ENCODE assay signal across 8 cellular contexts in genomic region chr12:96061864-96062453, GRCh38. TPM values are rescaled to one million over a fixed set of nuclear protein-coding genes. Genes with fewer than 3 reads are reported as not detected.
DNase-seq lines count a peak whose midpoint lies in the region; ATAC-seq and TF ChIP-seq lines count a peak whose summit lies in the region.

No MANE protein-coding gene starts in this region.

- CTCF ChIA-PET in activated B cell treated with CpG ODN at 0.5 μM for 24 hours (lab: Charles Lee): interaction anchor here (0.8 to 7.1 kb wide), 6 partner anchors 22 to 455 kb away, joined by 3 to 90 read pairs (median 4); no protein-coding TSS in a partner anchor

- POLR2A ChIA-PET in activated B cell treated with CpG ODN at 0.5 μM for 24 hours (lab: Charles Lee): interaction anchor here (1.4 kb wide), 1 partner anchor 154 kb away, joined by 9 read pairs; no protein-coding TSS in a partner anchor

- intact Hi-C loops in activated B cell treated with CpG ODN at 0.5 μM for 24 hours (cut with micrococcal nuclease): loop anchor here (1.0 to 2.0 kb wide), 6 partner anchors 75 to 454 kb away; partner anchors contain the start of gene CDK17

- H3K27ac ChIP-seq in 22Rv1 (no peak overlapping the region), caudate nucleus (ENCODE audit: low read depth, low read length) (no peak overlapping the region)

- no peak overlapping the region for H3K4me3 ChIP-seq in GM12875 (ENCODE audit: low read depth, low read length)

- peaks cover 2% of the 10 kb centered on the region for H3K9me3 Mint-ChIP-seq in activated B cell treated with CpG ODN at 0.5 μM for 24 hours

- no peaks in the 10 kb centered on the region for H3K27me3 Mint-ChIP-seq in activated B cell treated with CpG ODN at 0.5 μM for 24 hours

- TF ChIP-seq CTCF in 22Rv1 (IDR thresholded peaks at IDR 0.05) (peak; percentile 90), GM12875 (IDR thresholded peaks at IDR 0.05; ENCODE audit: borderline replicate concordance, insufficient read depth, low read depth, low read length) (peak; percentile 68), activated B cell treated with CpG ODN at 0.5 μM for 24 hours (IDR thresholded peaks at IDR 0.05) (no peak)

- ATAC-seq in HG02973 (IDR thresholded peaks at IDR 0.05; ENCODE audit: unreplicated experiment): peak; percentile 72
- peak; percentile 92 for ATAC-seq in activated B cell treated with CpG ODN at 0.5 μM for 24 hours (ENCODE audit: low read depth)

- peak overlapping the region; percentile 71 for H3K27ac Mint-ChIP-seq in activated B cell treated with CpG ODN at 0.5 μM for 24 hours

- peaks cover 31% of the 10 kb centered on the region for H3K4me1 Mint-ChIP-seq in activated B cell treated with CpG ODN at 0.5 μM for 24 hours

- no peak overlapping the region for H3K4me3 Mint-ChIP-seq in activated B cell treated with CpG ODN at 0.5 μM for 24 hours

- DNase-seq in NCI-H2171 (lab: John Stamatoyannopoulos, UW): peak; percentile 40
- peak; percentile 37 for DNase-seq in activated B cell treated with CpG ODN at 0.5 μM for 24 hours
- DNase-seq in caudate nucleus (lab: John Stamatoyannopoulos, UW): peak in 41 of 61 donors; percentile 1 to 68 (median 16)
- peak; percentile 87 for DNase-seq in left kidney (ENCODE audit: low read depth, low spot score)
- DNase-seq in stimulated activated CD4-positive, alpha-beta T cell treated with anti-CD3 and anti-CD28 coated beads, Interleukin-4, amount 100 ng/mL, for 4 hours: peak; percentile 63 to 71

- no peaks in the 10 kb centered on the region for H3K36me3 Mint-ChIP-seq in activated B cell treated with CpG ODN at 0.5 μM for 24 hours (ENCODE audit: low read depth)

RNA-seq across cellular contexts. Expression of gene LTA4H, which starts 26.6 kb away (rescaled TPM):
- total RNA-seq in activated B cell treated with CpG ODN at 0.5 μM for 24 hours: 119 and 124 TPM in 2 replicates

Comparison
In these comparisons a context has a peak if more than half of its experiments do, and no peak if none do; other contexts are left out.
1. DNase-seq: peak in every context shown above with its lines; median percentile 87 in left kidney; 67 in stimulated activated CD4-positive, alpha-beta T cell treated with anti-CD3 and anti-CD28 coated beads, Interleukin-4, amount 100 ng/mL, for 4 hours; 40 in NCI-H2171; 37 in activated B cell treated with CpG ODN at 0.5 μM for 24 hours; 16 in caudate nucleus.